In genomic region chr2:237913193-237913917, GRCh38 we compare ENCODE assay signal across 28 cellular contexts. TPM values are rescaled to one million over a fixed set of nuclear protein-coding genes. Genes with fewer than 3 reads are reported as not detected.
"Had no signal": no experiment of that assay in that cellular context is flagged by ENCODE, and none has a peak within 500 bp of the region (broad histone marks: within the 10 kb centered on the region; RNA-seq: fewer than 3 reads in every experiment).

No MANE protein-coding gene starts in this region.

- H3K79me2 ChIP-seq: parathyroid adenoma had no signal

- H3K9me3 ChIP-seq: left lung, right atrium auricular region, thyroid gland had no signal

- DNase-seq: activated B cell treated with CpG ODN at 0.5 μM for 24 hours; activated CD4-positive, alpha-beta T cell treated with anti-CD3 and anti-CD28 coated beads, Interleukin-2, amount 50 U/mL, for 1 hour; activated naive CD4-positive, alpha-beta T cell treated with anti-CD3 and anti-CD28 coated beads for 36 hours; activated T-cell treated with anti-CD3 and anti-CD28 coated beads for 4 hours; activated T-cell treated with anti-CD3 and anti-CD28 coated beads, Interleukin-2, amount 50 U/mL, for 72 hours; effector CD8-positive, alpha-beta T cell; left lung; mesendoderm; natural killer cell; occipital lobe; stimulated activated CD4-positive, alpha-beta T cell treated with anti-CD3 and anti-CD28 coated beads, Interleukin-12 subunit alpha, Interleukin-12 subunit beta, amount 100 ng/mL, for 4 hours; stimulated activated CD4-positive, alpha-beta T cell treated with anti-CD3 and anti-CD28 coated beads, Interleukin-4, amount 100 ng/mL, for 1 hour; stimulated activated naive CD8-positive, alpha-beta T cell treated with anti-CD3 and anti-CD28 coated beads, Interleukin-15, amount 100 ng/mL, for 72 hours; substantia nigra; T-helper 1 cell; thyroid gland had no signal

- H3K36me3 ChIP-seq: left lung, neural progenitor cell, right atrium auricular region, thyroid gland had no signal

- H3K9ac ChIP-seq: neural progenitor cell, parathyroid adenoma had no signal

- H3K4me1 ChIP-seq: left lung, neural progenitor cell, parathyroid adenoma, thyroid gland had no signal

- H3K27me3 ChIP-seq: left lung, neural progenitor cell, right atrium auricular region, thyroid gland had no signal

- H3K4me2 ChIP-seq: neural progenitor cell had no signal

- ATAC-seq: activated T-cell treated with anti-CD3 and anti-CD28 coated beads, Interleukin-2, amount 50 U/mL, for 72 hours; left lung; natural killer cell; stimulated activated effector memory CD8-positive, alpha-beta T cell treated with anti-CD3 and anti-CD28 coated beads, Interleukin-12 subunit alpha, Interleukin-12 subunit beta, amount 100 ng/mL, for 72 hours had no signal

- H3K4me3 ChIP-seq: left lung, lung, neural progenitor cell, right atrium auricular region, thyroid gland had no signal

- H3K27ac ChIP-seq: epithelial cell of prostate, left lung, neural progenitor cell, parathyroid adenoma, thyroid gland had no signal

- H2AFZ ChIP-seq: neural progenitor cell, parathyroid adenoma had no signal

- FAIRE-seq: bronchial epithelial cell, endometrium, frontal cortex, urothelium cell line had no signal

RNA-seq across cellular contexts. Expression of gene RAMP1, which starts 53.9 kb away (rescaled TPM):
- total RNA-seq: dermis microvascular lymphatic vessel endothelial cell, pulmonary artery endothelial cell had no signal
